ENCODE assay signal across 21 cellular contexts in the genomic region with DNA sequence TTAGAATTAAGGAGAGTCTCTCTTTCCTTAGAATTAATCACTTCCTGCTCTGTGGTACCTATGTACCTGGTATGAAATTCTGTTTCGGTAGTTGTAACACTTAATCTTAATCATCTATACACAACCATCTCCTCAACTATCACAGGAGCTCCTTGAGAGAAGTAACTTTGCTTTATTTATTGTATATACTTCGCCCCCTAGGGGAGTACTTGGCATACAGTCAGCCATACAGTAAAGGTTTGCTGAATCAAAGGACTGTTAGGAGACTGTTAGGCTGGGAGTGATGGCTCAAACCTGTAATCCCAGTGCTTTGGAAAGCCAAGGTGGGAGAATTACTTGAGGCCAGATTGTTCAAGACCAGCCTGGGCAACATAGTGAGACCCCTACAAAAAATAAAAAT. TPM values are rescaled to one million over a fixed set of nuclear protein-coding genes. Genes with fewer than 3 reads are reported as not detected.
DNase-seq lines count a peak whose midpoint lies in the region; ATAC-seq and TF ChIP-seq lines count a peak whose summit lies in the region.
"Had no signal": no experiment of that assay in that cellular context is flagged by ENCODE, and none has a peak within 500 bp of the region (broad histone marks: within the 10 kb centered on the region; RNA-seq: fewer than 3 reads in every experiment).

No MANE protein-coding gene starts in this region.

- POLR2A ChIA-PET in GM10248 (lab: Yijun Ruan, JAX) = no interaction called here

- no peaks in the 10 kb centered on the region for H3K9me3 ChIP-seq in hepatocyte (ENCODE audit: low read depth)
- H3K9me3 ChIP-seq: colonic mucosa, MG63 had no signal

- H4K20me1 ChIP-seq in hepatocyte (ENCODE audit: insufficient read depth, poor library complexity, severe bottlenecking) = no peaks in the 10 kb centered on the region

- WGBS in hepatocyte (ENCODE audit: low lambda C conversion rate, missing lambda C conversion rate) = 98% methylated on average over 2 of the region's 2 CpGs

- H3K4me2 ChIP-seq in hepatocyte = no peak overlapping the region

- no peak overlapping the region for H3K4me3 ChIP-seq in hepatocyte
- H3K4me3 ChIP-seq: colonic mucosa, MG63, skin epidermis had no signal

- DNase-seq in GM10248 (ENCODE audit: extremely low spot score) (no peak), HT-29 (ENCODE audit: low spot score) (peak; percentile 52), RPMI8226 (peak; percentile 21), hepatocyte (ENCODE audit: low spot score) (no peak)
- DNase-seq in activated effector memory CD4-positive, alpha-beta T cell treated with anti-CD3 and anti-CD28 coated beads, Interleukin-2, amount 50 U/mL, for 16 hours = no peak
- DNase-seq: activated CD4-positive, alpha-beta T cell treated with anti-CD3 and anti-CD28 coated beads for 36 hours; activated CD8-positive, alpha-beta memory T cell treated with anti-CD3 and anti-CD28 coated beads for 24 hours; activated naive CD4-positive, alpha-beta T cell treated with Interleukin-2 at 50 U/mL for 16 hours; activated T-cell treated with anti-CD3 and anti-CD28 coated beads, Interleukin-2, amount 50 U/mL, for 4 hours; CD4-positive, alpha-beta memory T cell; colonic mucosa; GF-D8; left ventricle myocardium superior; MG63; naive thymus-derived CD8-positive, alpha-beta T cell; NCI-H1436 treated with DMSO at 0.1 percent for 48 hours; SHP77 treated with DMSO at 0.1 percent for 48 hours; stimulated activated CD4-positive, alpha-beta T cell treated with anti-CD3 and anti-CD28 coated beads, Interleukin-1b, Interleukin-23, amount 100 ng/mL, for 48 hours had no signal

- no peak overlapping the region for H2AFZ ChIP-seq in hepatocyte

- no peaks in the 10 kb centered on the region for H3K4me1 ChIP-seq in hepatocyte (ENCODE audit: insufficient read depth)
- H3K4me1 ChIP-seq: colonic mucosa had no signal

- no peaks in the 10 kb centered on the region for H3K36me3 ChIP-seq in hepatocyte (replicated peaks; ENCODE audit: insufficient read depth, low read depth)
- H3K36me3 ChIP-seq: colonic mucosa, MG63 had no signal

- ATAC-seq in GM19455 (IDR thresholded peaks at IDR 0.05; ENCODE audit: unreplicated experiment) = no peak
- no peak for ATAC-seq in GM19023 (IDR thresholded peaks at IDR 0.05; ENCODE audit: unreplicated experiment)
- ATAC-seq: activated CD4-positive, alpha-beta T cell treated with anti-CD3 and anti-CD28 coated beads for 36 hours; left ventricle myocardium superior; naive thymus-derived CD8-positive, alpha-beta T cell had no signal

- TF ChIP-seq CTCF in GM10248 (IDR thresholded peaks at IDR 0.05; ENCODE audit: control extremely low read depth, extremely low read depth, low read depth, missing control alignments) = peak; percentile 13
- peak; percentile 4 for TF ChIP-seq CTCF in hepatocyte (IDR thresholded peaks at IDR 0.05; ENCODE audit: poor library complexity)

- CTCF ChIA-PET in GM10248 (lab: Yijun Ruan, JAX) = interaction anchor here (2.3 kb wide), 1 partner anchor 11 kb away, joined by 9 read pairs; no protein-coding TSS in a partner anchor

- no peaks in the 10 kb centered on the region for H3K79me2 ChIP-seq in hepatocyte

- no peaks in the 10 kb centered on the region for H3K9me2 ChIP-seq in hepatocyte (replicated peaks; ENCODE audit: insufficient read depth)

- H3K27ac ChIP-seq in hepatocyte = no peak overlapping the region
- H3K27ac ChIP-seq: colonic mucosa, skin epidermis had no signal

- no peaks in the 10 kb centered on the region for H3K27me3 ChIP-seq in hepatocyte
- H3K27me3 ChIP-seq: colonic mucosa had no signal

RNA-seq across cellular contexts. Expression of a gene that starts 44.7 kb away (rescaled TPM):
- total RNA-seq in HT-29 (2014; rRNA removed; shearing (Covaris generic)) = 0.05 and 0.31 TPM in 2 replicates
- total RNA-seq in hepatocyte = 13.8 and 18.6 TPM in 2 replicates
- 9.3 and 12.8 TPM in 2 replicates for polyA plus RNA-seq in hepatocyte

Comparison
In these comparisons a context has a peak if more than half of its experiments do, and no peak if none do; other contexts are left out.
1. DNase-seq: peak in HT-29 (single experiment) and RPMI8226 (single experiment); none in GM10248 (single experiment), hepatocyte (single experiment) and activated effector memory CD4-positive, alpha-beta T cell treated with anti-CD3 and anti-CD28 coated beads, Interleukin-2, amount 50 U/mL, for 16 hours (single experiment).
2. RNA of a gene that starts 44.7 kb away (total RNA-seq): 13.8 to 18.6 TPM in hepatocyte; 0.05 to 0.31 TPM in HT-29; every median in the first group is over 10 times any median in the second.